In the genomic region with DNA sequence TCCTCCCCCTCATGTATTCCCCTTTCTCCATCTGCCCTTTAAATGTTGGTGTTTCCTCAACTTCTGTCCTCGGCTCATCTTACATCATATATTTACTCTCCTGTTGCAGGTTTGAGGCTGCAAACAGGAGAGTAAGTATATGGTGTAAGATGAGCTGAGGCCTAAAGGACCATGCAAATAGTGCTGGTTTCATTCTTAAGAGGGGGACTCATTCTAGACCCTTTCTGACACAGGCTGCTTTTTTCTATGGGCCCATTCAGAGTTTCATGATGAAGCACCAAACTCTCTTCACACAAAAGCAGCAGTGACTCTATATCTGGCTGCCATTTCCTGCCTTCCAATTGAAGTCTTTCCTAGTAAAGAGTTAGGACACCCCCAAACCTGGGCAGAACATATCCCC, we compare ENCODE assay signal across 19 cellular contexts.
DNase-seq lines count a peak whose midpoint lies in the region; ATAC-seq and TF ChIP-seq lines count a peak whose summit lies in the region.
"Had no signal": no experiment of that assay in that cellular context is flagged by ENCODE, and none has a peak within 500 bp of the region (broad histone marks: within the 10 kb centered on the region; RNA-seq: fewer than 3 reads in every experiment).

No MANE protein-coding gene starts in this region.

- no peaks in the 10 kb centered on the region for H3K36me3 ChIP-seq in Panc1 (ENCODE audit: control insufficient read depth, insufficient read depth, low read length)
- H3K36me3 ChIP-seq: upper lobe of left lung had no signal

- peaks cover 7% of the 10 kb centered on the region for H3K9me3 Mint-ChIP-seq in activated CD4-positive, alpha-beta T cell treated with anti-CD3 and anti-CD28 coated beads for 36 hours (ENCODE audit: low read depth)
- peaks cover 9% of the 10 kb centered on the region for H3K9me3 Mint-ChIP-seq in osteocyte (ENCODE audit: unreplicated experiment)
- peaks cover 19% of the 10 kb centered on the region for H3K9me3 Mint-ChIP-seq in activated T-helper 1 cell treated with anti-CD3 and anti-CD28 coated beads, Interleukin-12 subunit alpha, Interleukin-12 subunit beta, Interleukin-2, Interleukin-4 antibody, amounts not matched to agents 30 ng/mL and 10 ng/mL and 1 ng/mL, durations not matched to agents 14 hours and 24 hours and 36 hours
- H3K9me3 Mint-ChIP-seq: activated naive CD4-positive, alpha-beta T cell treated with anti-CD3 and anti-CD28 coated beads, Interleukin-2, amount 10 ng/mL, durations not matched to agents 7 days and 5 days had no signal

- no peak for TF ChIP-seq CTCF in Panc1 (IDR thresholded peaks at IDR 0.05)
- TF ChIP-seq CTCF in osteocyte (IDR thresholded peaks at IDR 0.05) = no peak

- no peak overlapping the region for H3K4me3 Mint-ChIP-seq in activated CD4-positive, alpha-beta T cell treated with anti-CD3 and anti-CD28 coated beads for 36 hours
- H3K4me3 Mint-ChIP-seq in osteocyte (ENCODE audit: unreplicated experiment) = no peak overlapping the region
- H3K4me3 Mint-ChIP-seq in activated T-helper 1 cell treated with anti-CD3 and anti-CD28 coated beads, Interleukin-12 subunit alpha, Interleukin-12 subunit beta, Interleukin-2, Interleukin-4 antibody, amounts not matched to agents 30 ng/mL and 10 ng/mL and 1 ng/mL, durations not matched to agents 14 hours and 24 hours and 36 hours = no peak overlapping the region
- H3K4me3 Mint-ChIP-seq: activated naive CD4-positive, alpha-beta T cell treated with anti-CD3 and anti-CD28 coated beads, Interleukin-2, amount 10 ng/mL, durations not matched to agents 7 days and 5 days; naive thymus-derived CD4-positive, alpha-beta T cell; stimulated activated naive CD8-positive, alpha-beta T cell treated with anti-CD3 and anti-CD28 coated beads, Interleukin-15, Interleukin-2, amounts not matched to agents 100 ng/mL and 50 ng/mL, for 24 hours had no signal

- H3K27me3 Mint-ChIP-seq in activated CD4-positive, alpha-beta T cell treated with anti-CD3 and anti-CD28 coated beads for 36 hours = peaks cover 2% of the 10 kb centered on the region
- H3K27me3 Mint-ChIP-seq in osteocyte (ENCODE audit: unreplicated experiment) = peaks cover 3% of the 10 kb centered on the region
- peaks cover 10% of the 10 kb centered on the region for H3K27me3 Mint-ChIP-seq in activated T-helper 1 cell treated with anti-CD3 and anti-CD28 coated beads, Interleukin-12 subunit alpha, Interleukin-12 subunit beta, Interleukin-2, Interleukin-4 antibody, amounts not matched to agents 30 ng/mL and 10 ng/mL and 1 ng/mL, durations not matched to agents 14 hours and 24 hours and 36 hours (ENCODE audit: insufficient read depth)
- H3K27me3 Mint-ChIP-seq: activated naive CD4-positive, alpha-beta T cell treated with anti-CD3 and anti-CD28 coated beads, Interleukin-2, amount 10 ng/mL, durations not matched to agents 7 days and 5 days had no signal

- POLR2A ChIA-PET in activated CD4-positive, alpha-beta T cell treated with anti-CD3 and anti-CD28 coated beads for 36 hours (lab: Charles Lee) = no interaction called here
- POLR2A ChIA-PET in Panc1 (lab: Charles Lee) = no interaction called here

- H3K4me1 Mint-ChIP-seq in activated CD4-positive, alpha-beta T cell treated with anti-CD3 and anti-CD28 coated beads for 36 hours = peaks cover 12% of the 10 kb centered on the region
- peaks cover 29% of the 10 kb centered on the region for H3K4me1 Mint-ChIP-seq in osteocyte (ENCODE audit: unreplicated experiment)
- peaks cover 24% of the 10 kb centered on the region for H3K4me1 Mint-ChIP-seq in activated T-helper 1 cell treated with anti-CD3 and anti-CD28 coated beads, Interleukin-12 subunit alpha, Interleukin-12 subunit beta, Interleukin-2, Interleukin-4 antibody, amounts not matched to agents 30 ng/mL and 10 ng/mL and 1 ng/mL, durations not matched to agents 14 hours and 24 hours and 36 hours (ENCODE audit: low read depth)
- H3K4me1 Mint-ChIP-seq: activated naive CD4-positive, alpha-beta T cell treated with anti-CD3 and anti-CD28 coated beads, Interleukin-2, amount 10 ng/mL, durations not matched to agents 7 days and 5 days had no signal

- H3K9me3 ChIP-seq in Panc1 (ENCODE audit: control insufficient read depth, insufficient read depth, low read depth, low read length) = peaks cover 19% of the 10 kb centered on the region; the same call in 1 of the 2 replicates
- H3K9me3 ChIP-seq: upper lobe of left lung had no signal

- H3K4me1 ChIP-seq in Panc1 (ENCODE audit: control insufficient read depth, insufficient read depth, low read length) = peaks cover 18% of the 10 kb centered on the region

- no peaks in the 10 kb centered on the region for H3K36me3 Mint-ChIP-seq in activated CD4-positive, alpha-beta T cell treated with anti-CD3 and anti-CD28 coated beads for 36 hours (ENCODE audit: low read depth)
- no peaks in the 10 kb centered on the region for H3K36me3 Mint-ChIP-seq in osteocyte (ENCODE audit: unreplicated experiment)
- H3K36me3 Mint-ChIP-seq in activated T-helper 1 cell treated with anti-CD3 and anti-CD28 coated beads, Interleukin-12 subunit alpha, Interleukin-12 subunit beta, Interleukin-2, Interleukin-4 antibody, amounts not matched to agents 30 ng/mL and 10 ng/mL and 1 ng/mL, durations not matched to agents 14 hours and 24 hours and 36 hours (ENCODE audit: low read depth) = no peaks in the 10 kb centered on the region
- H3K36me3 Mint-ChIP-seq: activated naive CD4-positive, alpha-beta T cell treated with anti-CD3 and anti-CD28 coated beads, Interleukin-2, amount 10 ng/mL, durations not matched to agents 7 days and 5 days had no signal

- CTCF ChIA-PET in activated CD4-positive, alpha-beta T cell treated with anti-CD3 and anti-CD28 coated beads for 36 hours (lab: Charles Lee) = interaction anchor here (0.6 kb wide), 1 partner anchor 40 kb away, joined by 3 read pairs; no protein-coding TSS in a partner anchor
- CTCF ChIA-PET in Panc1 (lab: Charles Lee) = no interaction called here

- ATAC-seq in activated CD4-positive, alpha-beta T cell treated with anti-CD3 and anti-CD28 coated beads for 36 hours = peak; percentile 20
- ATAC-seq in HG03025 (IDR thresholded peaks at IDR 0.05; ENCODE audit: low FRiP score, unreplicated experiment) = peak; percentile 64
- no peak for ATAC-seq in Panc1
- ATAC-seq in HG03520 (IDR thresholded peaks at IDR 0.05; ENCODE audit: unreplicated experiment) = no peak
- no peak for ATAC-seq in GM18519 (IDR thresholded peaks at IDR 0.05; ENCODE audit: low FRiP score, unreplicated experiment)
- ATAC-seq: naive thymus-derived CD4-positive, alpha-beta T cell had no signal

- no peak overlapping the region for H3K4me3 ChIP-seq in Panc1 (ENCODE audit: low read depth in 2 of 2, low read length in 2 of 2)
- H3K4me3 ChIP-seq: lung, upper lobe of left lung had no signal

- H3K27ac ChIP-seq in Panc1 (ENCODE audit: low read length) = peak overlapping the region; percentile 55
- H3K27ac ChIP-seq: C4-2B, upper lobe of left lung had no signal

- no peaks in the 10 kb centered on the region for H3K27me3 ChIP-seq in Panc1 (ENCODE audit: control insufficient read depth, insufficient read depth, low read length)
- H3K27me3 ChIP-seq: upper lobe of left lung had no signal

- DNase-seq in activated CD4-positive, alpha-beta T cell treated with anti-CD3 and anti-CD28 coated beads for 36 hours = no peak
- DNase-seq in activated CD4-positive, alpha-beta T cell treated with anti-CD3 and anti-CD28 coated beads for 4 hours = no peak
- DNase-seq in Panc1 (ENCODE audit: low read depth, low spot score) (no peak), osteocyte (ENCODE audit: extremely low spot score, unreplicated experiment) (no peak)
- no peak for DNase-seq in activated T-helper 1 cell treated with anti-CD3 and anti-CD28 coated beads, Interleukin-12 subunit alpha, Interleukin-12 subunit beta, Interleukin-2, Interleukin-4 antibody, amounts not matched to agents 30 ng/mL and 10 ng/mL and 1 ng/mL, durations not matched to agents 14 hours and 24 hours and 36 hours (ENCODE audit: low spot score)
- DNase-seq: activated CD8-positive, alpha-beta memory T cell treated with anti-CD3 and anti-CD28 coated beads, Interleukin-2, amount 50 U/mL, for 4 hours; activated naive CD4-positive, alpha-beta T cell treated with anti-CD3 and anti-CD28 coated beads, Interleukin-2, amount 10 ng/mL, durations not matched to agents 7 days and 5 days; dermis blood vessel endothelial cell; DND-41; naive thymus-derived CD4-positive, alpha-beta T cell; NK-92 treated with Interleukin-12 subunit alpha and Interleukin-12 subunit beta, amount 100 ng/mL, for 24 hours; SIG-M5; upper lobe of left lung had no signal

- no TSS peak for BruUV-seq in Panc1 (replicated peaks; lab: Mats Ljungman, UMichigan)

- in situ Hi-C loops in Panc1 (cut with HindIII; ENCODE audit: low pct_unique_long_range_greater_than_20kb, low sequenced_read_pairs) = no loop called here

- no peak overlapping the region for H3K27ac Mint-ChIP-seq in activated CD4-positive, alpha-beta T cell treated with anti-CD3 and anti-CD28 coated beads for 36 hours
- H3K27ac Mint-ChIP-seq in osteocyte (ENCODE audit: unreplicated experiment) = peak overlapping the region; percentile 17
- no peak overlapping the region for H3K27ac Mint-ChIP-seq in activated T-helper 1 cell treated with anti-CD3 and anti-CD28 coated beads, Interleukin-12 subunit alpha, Interleukin-12 subunit beta, Interleukin-2, Interleukin-4 antibody, amounts not matched to agents 30 ng/mL and 10 ng/mL and 1 ng/mL, durations not matched to agents 14 hours and 24 hours and 36 hours
- H3K27ac Mint-ChIP-seq: activated naive CD4-positive, alpha-beta T cell treated with anti-CD3 and anti-CD28 coated beads, Interleukin-2, amount 10 ng/mL, durations not matched to agents 7 days and 5 days; naive thymus-derived CD4-positive, alpha-beta T cell; stimulated activated naive CD8-positive, alpha-beta T cell treated with anti-CD3 and anti-CD28 coated beads, Interleukin-15, Interleukin-2, amounts not matched to agents 100 ng/mL and 50 ng/mL, for 24 hours had no signal

- intact Hi-C loops in activated CD4-positive, alpha-beta T cell treated with anti-CD3 and anti-CD28 coated beads for 36 hours (cut with DNase I, micrococcal nuclease) = no loop called here
- intact Hi-C loops in Panc1 (cut with micrococcal nuclease; ENCODE audit: unreplicated experiment) = no loop called here
- intact Hi-C loops in activated T-helper 1 cell treated with anti-CD3 and anti-CD28 coated beads, Interleukin-12 subunit alpha, Interleukin-12 subunit beta, Interleukin-2, Interleukin-4 antibody, amounts not matched to agents 30 ng/mL and 10 ng/mL and 1 ng/mL, durations not matched to agents 14 hours and 24 hours and 36 hours (cut with micrococcal nuclease) = no loop called here

Comparison
In these comparisons a context has a peak if more than half of its experiments do, and no peak if none do; other contexts are left out.
1. ATAC-seq: peak in activated CD4-positive, alpha-beta T cell treated with anti-CD3 and anti-CD28 coated beads for 36 hours (single experiment) and HG03025 (single experiment); none in Panc1 (single experiment), HG03520 (single experiment) and GM18519 (single experiment).